9 cellular contexts compared by ENCODE assay signal in the genomic region with DNA sequence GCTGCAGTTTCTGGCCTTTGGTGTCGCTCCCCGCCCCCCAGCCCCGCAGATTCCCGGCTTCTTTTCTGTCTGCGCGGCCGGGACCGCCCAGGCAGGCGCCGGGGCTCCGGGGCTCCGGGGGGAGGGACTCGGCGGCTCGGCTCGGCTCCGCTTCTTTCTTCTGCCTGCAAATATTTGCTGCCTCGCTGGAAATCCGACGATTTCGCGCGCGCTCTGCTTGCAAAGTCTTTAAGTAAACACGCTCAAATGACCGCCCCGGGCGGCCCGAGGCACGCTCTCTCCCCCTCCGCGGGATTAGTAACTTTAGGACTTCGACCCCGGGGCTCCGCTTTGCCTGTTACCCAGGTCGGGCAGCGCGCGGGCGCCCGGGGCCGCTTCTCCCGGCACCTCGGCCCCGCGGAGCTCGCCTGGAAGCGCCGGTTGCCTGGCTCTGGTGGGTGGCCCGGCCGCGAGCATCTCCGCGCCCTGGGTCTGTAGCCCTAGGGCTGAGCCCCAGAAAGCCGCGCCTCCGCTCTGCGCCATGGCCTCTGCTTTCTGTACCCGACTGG. TPM values are rescaled to one million over a fixed set of nuclear protein-coding genes. Genes with fewer than 3 reads are reported as not detected.
DNase-seq lines count a peak whose midpoint lies in the region; ATAC-seq and TF ChIP-seq lines count a peak whose summit lies in the region.
"Had no signal": no experiment of that assay in that cellular context is flagged by ENCODE, and none has a peak within 500 bp of the region (broad histone marks: within the 10 kb centered on the region; RNA-seq: fewer than 3 reads in every experiment).

No MANE protein-coding gene starts in this region.

- H3K9me3 Mint-ChIP-seq in CD14-positive monocyte, result peaks cover 0 to 41% (median 31%) of the 10 kb centered on the region in 7 donors
- no peaks in the 10 kb centered on the region for H3K9me3 Mint-ChIP-seq in natural killer cell

- H3K27me3 Mint-ChIP-seq in CD14-positive monocyte (ENCODE audit: low read depth in 3 of 3) (peaks cover 83 to 98% (median 87%) of the 10 kb centered on the region in 3 donors), natural killer cell (ENCODE audit: low read depth in 2 of 2) (peaks cover 44 to 61% of the 10 kb centered on the region in 2 donors)

- H3K27me3 ChIP-seq in duodenal mucosa (ENCODE audit: control insufficient read depth in 1 of 2, insufficient read depth in 2 of 2, low read length in 2 of 2), result peaks cover 81 to 92% of the 10 kb centered on the region in 2 donors

- intact Hi-C loops in CD14-positive monocyte (cut with micrococcal nuclease), result no loop called here
- intact Hi-C loops in natural killer cell (cut with micrococcal nuclease), result loop anchor here (5.0 kb wide), 2 partner anchors 422 to 1157 kb away; no protein-coding TSS in a partner anchor

- no peak for TF ChIP-seq CTCF in CD14-positive monocyte (IDR thresholded peaks at IDR 0.05)
- TF ChIP-seq CTCF in natural killer cell (IDR thresholded peaks at IDR 0.05), result no peak

- no peak overlapping the region for H3K27ac ChIP-seq in duodenal mucosa (ENCODE audit: low read depth, low read length)

- DNase-seq in CD14-positive monocyte (ENCODE audit: low spot score) (no peak), natural killer cell (no peak), NCI-H187 (lab: John Stamatoyannopoulos, UW) (no peak), germinal center (ENCODE audit: low spot score) (no peak), NCI-H1092 (lab: John Stamatoyannopoulos, UW) (no peak)
- no peak for DNase-seq in Jurkat, Clone E6-1 (ENCODE audit: low read depth, low spot score)
- DNase-seq: caudate nucleus had no signal

- H3K9me3 ChIP-seq in duodenal mucosa (ENCODE audit: control insufficient read depth in 1 of 2, low read length in 2 of 2), result no peaks in the 10 kb centered on the region

- H3K4me3 Mint-ChIP-seq in CD14-positive monocyte (peak overlapping the region; percentile 48 to 80), natural killer cell (peak overlapping the region; percentile 79)

- H3K27ac Mint-ChIP-seq in CD14-positive monocyte (no peak overlapping the region), natural killer cell (peak overlapping the region in 1 of 2 donors; percentile 35)

- no peak overlapping the region for H3K9ac ChIP-seq in duodenal mucosa (ENCODE audit: low read depth in 1 of 2, low read length in 2 of 2)

- peaks cover 39% of the 10 kb centered on the region for H3K4me1 Mint-ChIP-seq in CD14-positive monocyte
- H3K4me1 Mint-ChIP-seq in natural killer cell, result peaks cover 50 to 75% of the 10 kb centered on the region in 2 donors

- peak overlapping the region; percentile 15 for H3K4me3 ChIP-seq in Jurkat, Clone E6-1 (ENCODE audit: low read length)
- H3K4me3 ChIP-seq in duodenal mucosa (ENCODE audit: low read depth in 1 of 2, low read length in 2 of 2), result peak overlapping the region; percentile 53 to 55

- peaks cover 20 to 34% of the 10 kb centered on the region in 2 donors for H3K4me1 ChIP-seq in duodenal mucosa (ENCODE audit: control insufficient read depth in 1 of 2, insufficient read depth in 2 of 2, low read length in 2 of 2)

- H3K36me3 Mint-ChIP-seq in CD14-positive monocyte, result peaks cover 7 to 13% of the 10 kb centered on the region in 2 donors
- H3K36me3 Mint-ChIP-seq in natural killer cell, result no peaks in the 10 kb centered on the region

- ATAC-seq in natural killer cell, result no peak
- no peak for ATAC-seq in GM19463 (IDR thresholded peaks at IDR 0.05; ENCODE audit: unreplicated experiment)

- no peaks in the 10 kb centered on the region for H3K36me3 ChIP-seq in duodenal mucosa (ENCODE audit: control insufficient read depth in 1 of 2, insufficient read depth in 2 of 2, low read length in 2 of 2)

RNA-seq across cellular contexts. Expression of a gene that starts 3.9 kb away (rescaled TPM):
- under 1 TPM in 1 of 2 donors, not detected in 1; 0.07 TPM for polyA plus RNA-seq in CD14-positive monocyte
- 30.5 TPM for polyA plus RNA-seq in Jurkat, Clone E6-1 (2012; ENCODE audit: insufficient read depth, insufficient read length)
- total RNA-seq in natural killer cell, result 10 to 100 TPM; 50.3 to 92.2 (median 68.8) TPM
